1 cellular context compared by ENCODE assay signal in genomic region chr17:65108152-65108551, GRCh38.
A peak's percentile ranks its signal among the peaks of the same experiment; 100 is the strongest.
TF ChIP-seq lines count a peak whose summit lies in the region.

No MANE protein-coding gene starts in this region.

TF ChIP-seq in HepG2, 621 proteins besides CTCF, POLR2A, EP300 and RAD21:
- TF ChIP-seq ZNF768 (CRISPR knock-in tag; IDR thresholded peaks at IDR 0.05) (peak; percentile 30), ZNF780A (CRISPR knock-in tag; IDR thresholded peaks at IDR 0.05) (no peak)
